Comparison of ENCODE assay signal across 12 cellular contexts in genomic region chr11:120956710-120957500, GRCh38.
DNase-seq lines count a peak whose midpoint lies in the region; ATAC-seq and TF ChIP-seq lines count a peak whose summit lies in the region.
"Had no signal": no experiment of that assay in that cellular context is flagged by ENCODE, and none has a peak within 500 bp of the region (broad histone marks: within the 10 kb centered on the region; RNA-seq: fewer than 3 reads in every experiment).

No MANE protein-coding gene starts in this region.

- H3K79me2 ChIP-seq in MM.1S (ENCODE audit: low read length): no peaks in the 10 kb centered on the region

- H2AFZ ChIP-seq in MM.1S (ENCODE audit: low read length): no peak overlapping the region

- peaks cover 16% of the 10 kb centered on the region for H3K4me1 Mint-ChIP-seq in activated naive CD8-positive, alpha-beta T cell treated with anti-CD3 and anti-CD28 coated beads for 36 hours
- peaks cover 20 to 28% (median 22%) of the 10 kb centered on the region in 4 donors for H3K4me1 Mint-ChIP-seq in naive thymus-derived CD8-positive, alpha-beta T cell

- H3K9me3 Mint-ChIP-seq in activated naive CD8-positive, alpha-beta T cell treated with anti-CD3 and anti-CD28 coated beads for 36 hours: peaks cover 2% of the 10 kb centered on the region
- peaks cover 0 to 2% (median 0%) of the 10 kb centered on the region in 9 donors for H3K9me3 Mint-ChIP-seq in naive thymus-derived CD8-positive, alpha-beta T cell

- no peaks in the 10 kb centered on the region for H4K20me1 ChIP-seq in MM.1S (ENCODE audit: insufficient read depth, low read length)

- no peak overlapping the region for H3K27ac ChIP-seq in MM.1S (ENCODE audit: low read length)

- no peaks in the 10 kb centered on the region for H3K4me1 ChIP-seq in MM.1S (ENCODE audit: low read length)

- POLR2A ChIA-PET in naive thymus-derived CD8-positive, alpha-beta T cell (lab: Charles Lee): no interaction called here

- no peaks in the 10 kb centered on the region for H3K36me3 ChIP-seq in MM.1S (replicated peaks; ENCODE audit: insufficient read depth, low read length)

- H3K9me2 ChIP-seq in MM.1S (replicated peaks; ENCODE audit: insufficient read depth, low read length): no peaks in the 10 kb centered on the region

- no peaks in the 10 kb centered on the region for H3K9me3 ChIP-seq in MM.1S (replicated peaks; ENCODE audit: insufficient read depth, low read length)

- H3K36me3 Mint-ChIP-seq in activated naive CD8-positive, alpha-beta T cell treated with anti-CD3 and anti-CD28 coated beads for 36 hours: peaks cover 1% of the 10 kb centered on the region
- H3K36me3 Mint-ChIP-seq in naive thymus-derived CD8-positive, alpha-beta T cell: no peaks in the 10 kb centered on the region

- peak; percentile 85 to 93 for ATAC-seq in naive thymus-derived CD8-positive, alpha-beta T cell

- H3K27ac Mint-ChIP-seq in activated naive CD8-positive, alpha-beta T cell treated with anti-CD3 and anti-CD28 coated beads for 36 hours: peak overlapping the region; percentile 84
- H3K27ac Mint-ChIP-seq in naive thymus-derived CD8-positive, alpha-beta T cell: peak overlapping the region; percentile 77 to 96 (median 93)

- no peaks in the 10 kb centered on the region for H3F3A ChIP-seq in MM.1S (ENCODE audit: insufficient read depth, low read length)

- no peak overlapping the region for H3K4me3 Mint-ChIP-seq in activated naive CD8-positive, alpha-beta T cell treated with anti-CD3 and anti-CD28 coated beads for 36 hours
- H3K4me3 Mint-ChIP-seq in naive thymus-derived CD8-positive, alpha-beta T cell: peak overlapping the region; percentile 13 to 78 (median 56)

- no peaks in the 10 kb centered on the region for H3K27me3 ChIP-seq in MM.1S (replicated peaks; ENCODE audit: insufficient read depth, low read length)

- peak; percentile 65 for DNase-seq in activated CD8-positive, alpha-beta memory T cell treated with anti-CD3 and anti-CD28 coated beads for 24 hours
- DNase-seq in activated CD8-positive, alpha-beta memory T cell treated with anti-CD3 and anti-CD28 coated beads, Interleukin-2, amount 50 U/mL, for 48 hours: no peak
- DNase-seq in MM.1S: peak; percentile 16
- DNase-seq in activated naive CD8-positive, alpha-beta T cell treated with anti-CD3 and anti-CD28 coated beads for 36 hours: peak; percentile 14
- DNase-seq in naive thymus-derived CD8-positive, alpha-beta T cell: peak in 7 of 10 donors; percentile 10 to 56 (median 43)
- no peak for DNase-seq in NCI-H2029 (lab: John Stamatoyannopoulos, UW)
- DNase-seq in cerebellar nuclear complex (lab: John Stamatoyannopoulos, UW): no peak
- no peak for DNase-seq in NCI-H146 treated with DMSO at 0.1 percent for 48 hours (lab: John Stamatoyannopoulos, UW; ENCODE audit: unreplicated experiment)
- DNase-seq: activated effector memory CD4-positive, alpha-beta T cell treated with Interleukin-2 at 50 U/mL for 16 hours; dermis blood vessel endothelial cell; NCI-H1048 had no signal

- no peak for TF ChIP-seq CTCF in MM.1S (IDR thresholded peaks at IDR 0.05; ENCODE audit: low read length)

- no peak overlapping the region for H3K4me2 ChIP-seq in MM.1S (ENCODE audit: low read depth, low read length)

- no peak overlapping the region for H3K4me3 ChIP-seq in MM.1S (ENCODE audit: low read length)
- H3K4me3 ChIP-seq: lung had no signal

- H3K27me3 Mint-ChIP-seq in activated naive CD8-positive, alpha-beta T cell treated with anti-CD3 and anti-CD28 coated beads for 36 hours: peaks cover 9% of the 10 kb centered on the region
- peaks cover 0 to 11% (median 4%) of the 10 kb centered on the region in 5 donors for H3K27me3 Mint-ChIP-seq in naive thymus-derived CD8-positive, alpha-beta T cell

- H3K9ac ChIP-seq in MM.1S (ENCODE audit: low read length): no peak overlapping the region

Comparison
In these comparisons a context has a peak if more than half of its experiments do, and no peak if none do; other contexts are left out.
1. DNase-seq: peak in activated CD8-positive, alpha-beta memory T cell treated with anti-CD3 and anti-CD28 coated beads for 24 hours (single experiment), MM.1S (single experiment), activated naive CD8-positive, alpha-beta T cell treated with anti-CD3 and anti-CD28 coated beads for 36 hours (single experiment) and naive thymus-derived CD8-positive, alpha-beta T cell (7 of 10); none in activated CD8-positive, alpha-beta memory T cell treated with anti-CD3 and anti-CD28 coated beads, Interleukin-2, amount 50 U/mL, for 48 hours (single experiment), NCI-H2029 (single experiment), cerebellar nuclear complex (0 of 2) and NCI-H146 treated with DMSO at 0.1 percent for 48 hours (single experiment).